Comparison of ENCODE assay signal across 14 cellular contexts in genomic region chr9:88092699-88093359, GRCh38. TPM values are rescaled to one million over a fixed set of nuclear protein-coding genes. Genes with fewer than 3 reads are reported as not detected.
A peak's percentile ranks its signal among the peaks of the same experiment; 100 is the strongest.
DNase-seq lines count a peak whose midpoint lies in the region; ATAC-seq, FAIRE-seq and TF ChIP-seq lines count a peak whose summit lies in the region.
"Had no signal": no experiment of that assay in that cellular context is flagged by ENCODE, and none has a peak within 500 bp of the region (broad histone marks: within the 10 kb centered on the region; RNA-seq: fewer than 3 reads in every experiment).

No MANE protein-coding gene starts in this region.

- no peaks in the 10 kb centered on the region for H3K36me3 Mint-ChIP-seq in stimulated activated effector memory CD8-positive, alpha-beta T cell treated with anti-CD3 and anti-CD28 coated beads, Interleukin-12 subunit alpha, Interleukin-12 subunit beta, amount 100 ng/mL, for 72 hours

- no peak for TF ChIP-seq CTCF in WI38 (IDR thresholded peaks at IDR 0.05; ENCODE audit: low read depth, low read length)

- peak overlapping the region; percentile 75 for H3K27ac Mint-ChIP-seq in stimulated activated effector memory CD8-positive, alpha-beta T cell treated with anti-CD3 and anti-CD28 coated beads, Interleukin-12 subunit alpha, Interleukin-12 subunit beta, amount 100 ng/mL, for 72 hours

- H3K9me3 Mint-ChIP-seq in stimulated activated effector memory CD8-positive, alpha-beta T cell treated with anti-CD3 and anti-CD28 coated beads, Interleukin-12 subunit alpha, Interleukin-12 subunit beta, amount 100 ng/mL, for 72 hours = no peaks in the 10 kb centered on the region

- no peak overlapping the region for H3K4me3 Mint-ChIP-seq in stimulated activated effector memory CD8-positive, alpha-beta T cell treated with anti-CD3 and anti-CD28 coated beads, Interleukin-12 subunit alpha, Interleukin-12 subunit beta, amount 100 ng/mL, for 72 hours

- 0 out of 2 replicates have a peak overlapping the region, but pooled peaks have one; percentile 1 for H3K4me3 ChIP-seq in WI38 (ENCODE audit: low read depth, low read length)
- H3K4me3 ChIP-seq: GM23248, SJSA1 had no signal

- no peaks in the 10 kb centered on the region for H3K4me1 Mint-ChIP-seq in stimulated activated effector memory CD8-positive, alpha-beta T cell treated with anti-CD3 and anti-CD28 coated beads, Interleukin-12 subunit alpha, Interleukin-12 subunit beta, amount 100 ng/mL, for 72 hours

- no peak for FAIRE-seq in HTR-8/SVneo (lab: Jason Lieb, UNC)
- FAIRE-seq: endometrium had no signal

- ATAC-seq in stimulated activated effector memory CD8-positive, alpha-beta T cell treated with anti-CD3 and anti-CD28 coated beads, Interleukin-12 subunit alpha, Interleukin-12 subunit beta, amount 100 ng/mL, for 72 hours = no peak
- ATAC-seq in GM18858 (IDR thresholded peaks at IDR 0.05; ENCODE audit: unreplicated experiment) = no peak

- DNase-seq in LHCN-M2 (ENCODE audit: low read depth) (peak; percentile 71), kidney tubule cell (ENCODE audit: low spot score) (peak; percentile 17), HTR-8/SVneo (ENCODE audit: insufficient read length, low spot score) (no peak)
- DNase-seq in stimulated activated effector memory CD8-positive, alpha-beta T cell treated with anti-CD3 and anti-CD28 coated beads, Interleukin-12 subunit alpha, Interleukin-12 subunit beta, amount 100 ng/mL, for 72 hours (ENCODE audit: low spot score in 2 of 2) = no peak
- DNase-seq in stimulated activated CD4-positive, alpha-beta T cell treated with anti-CD3 and anti-CD28 coated beads, Interleukin-4, amount 100 ng/mL, for 4 hours = no peak
- DNase-seq: activated CD4-positive, alpha-beta T cell treated with anti-CD3 and anti-CD28 coated beads, Interleukin-2, amount 50 U/mL, for 4 hours; DMS53; GM23248; NCI-H1092 treated with DMSO at 0.1 percent for 48 hours had no signal

RNA-seq across cellular contexts. Expression of gene SPATA31C2, which starts 45.4 kb away (rescaled TPM):
- total RNA-seq in LHCN-M2 (2014; rRNA removed) = not detected in 2 replicates
- not detected for polyA plus RNA-seq in LHCN-M2 (2012)
- total RNA-seq: GM23248, lower leg skin, SJSA1 had no signal
- polyA plus RNA-seq: GM23248 had no signal

Comparison
In these comparisons a context has a peak if more than half of its experiments do, and no peak if none do; other contexts are left out.
1. DNase-seq: peak in LHCN-M2 (single experiment) and kidney tubule cell (single experiment); none in stimulated activated effector memory CD8-positive, alpha-beta T cell treated with anti-CD3 and anti-CD28 coated beads, Interleukin-12 subunit alpha, Interleukin-12 subunit beta, amount 100 ng/mL, for 72 hours (0 of 2), HTR-8/SVneo (single experiment) and stimulated activated CD4-positive, alpha-beta T cell treated with anti-CD3 and anti-CD28 coated beads, Interleukin-4, amount 100 ng/mL, for 4 hours (0 of 2).